ENCODE assay signal across 20 cellular contexts in genomic region chr3:8589880-8590556, GRCh38. TPM values are rescaled to one million over a fixed set of nuclear protein-coding genes. Genes with fewer than 3 reads are reported as not detected.
DNase-seq lines count a peak whose midpoint lies in the region; ATAC-seq and TF ChIP-seq lines count a peak whose summit lies in the region.
"Had no signal": no experiment of that assay in that cellular context is flagged by ENCODE, and none has a peak within 500 bp of the region (broad histone marks: within the 10 kb centered on the region; RNA-seq: fewer than 3 reads in every experiment).

No MANE protein-coding gene starts in this region.

- POLR2A ChIA-PET in SK-N-SH (lab: Yijun Ruan, JAX), result no interaction called here

- no peaks in the 10 kb centered on the region for H3K4me1 Mint-ChIP-seq in stimulated activated effector memory CD8-positive, alpha-beta T cell treated with anti-CD3 and anti-CD28 coated beads, Interleukin-12 subunit alpha, Interleukin-12 subunit beta, amount 100 ng/mL, for 72 hours
- H3K4me1 Mint-ChIP-seq: memory B cell had no signal

- H3K4me1 ChIP-seq in SK-N-SH (ENCODE audit: control insufficient read depth in 1 of 2, insufficient read depth in 2 of 2, low read depth in 1 of 2, low read length in 1 of 2) (peaks cover 0 to 4% of the 10 kb centered on the region in 2 experiments; a peak in 1 of 4 replicates), mammary epithelial cell (ENCODE audit: insufficient read depth, low read length) (peaks cover 9% of the 10 kb centered on the region), aorta (ENCODE audit: control insufficient read depth in 1 of 2, insufficient read depth in 2 of 2, low read length in 2 of 2) (peaks cover 5 to 9% of the 10 kb centered on the region in 2 donors)
- H3K4me1 ChIP-seq: HAP-1, thyroid gland had no signal

- BruUV-seq in mammary epithelial cell (replicated peaks; lab: Mats Ljungman, UMichigan), result no TSS peak

- intact Hi-C loops in mammary epithelial cell (cut with micrococcal nuclease) (no loop called here), aorta (cut with DNase I) (no loop called here)

- H2AFZ ChIP-seq in SK-N-SH (ENCODE audit: low read depth) (no peak overlapping the region), mammary epithelial cell (ENCODE audit: low read depth, low read length) (peak overlapping the region; percentile 75)
- H2AFZ ChIP-seq: PC-9 had no signal

- no peak for TF ChIP-seq EP300 in SK-N-SH (IDR thresholded peaks at IDR 0.05; ENCODE audit: borderline replicate concordance in 1 of 2, low read depth in 1 of 2, low read length in 1 of 2)

- in situ Hi-C loops in mammary epithelial cell (cut with MboI; ENCODE audit: low sequenced_read_pairs in 2 of 2), result no loop called here

- H3K4me3 Mint-ChIP-seq in stimulated activated effector memory CD8-positive, alpha-beta T cell treated with anti-CD3 and anti-CD28 coated beads, Interleukin-12 subunit alpha, Interleukin-12 subunit beta, amount 100 ng/mL, for 72 hours, result no peak overlapping the region
- H3K4me3 Mint-ChIP-seq: activated CD8-positive, alpha-beta T cell treated with anti-CD3 and anti-CD28 coated beads for 36 hours; memory B cell had no signal

- CTCF ChIA-PET in SK-N-SH (lab: Yijun Ruan, JAX) (interaction anchor here (1.0 kb wide), 1 partner anchor 17 kb away, joined by 4 read pairs; no protein-coding TSS in a partner anchor), mammary epithelial cell (lab: Charles Lee; ENCODE audit: low non-redundant PET) (no interaction called here)

- no peaks in the 10 kb centered on the region for H3F3A ChIP-seq in SK-N-SH (replicated peaks; ENCODE audit: insufficient read depth)

- H3K4me2 ChIP-seq in SK-N-SH, result no peak overlapping the region
- peak overlapping the region; percentile 53 for H3K4me2 ChIP-seq in mammary epithelial cell (ENCODE audit: insufficient read depth, low read depth, low read length)
- H3K4me2 ChIP-seq: PC-9 had no signal

- no peaks in the 10 kb centered on the region for H3K36me3 ChIP-seq in SK-N-SH (replicated peaks in 1 of 2; ENCODE audit: control insufficient read depth in 1 of 2, insufficient read depth in 2 of 2, low read length in 1 of 2)
- H3K36me3 ChIP-seq in mammary epithelial cell (ENCODE audit: insufficient read depth, low read length), result no peaks in the 10 kb centered on the region
- no peaks in the 10 kb centered on the region for H3K36me3 ChIP-seq in kidney epithelial cell (ENCODE audit: control insufficient read depth, insufficient read depth, low read length)
- H3K36me3 ChIP-seq in aorta (ENCODE audit: control insufficient read depth in 1 of 2, insufficient read depth in 2 of 2, low read length in 1 of 2), result no peaks in the 10 kb centered on the region
- H3K36me3 ChIP-seq: HAP-1, thyroid gland had no signal

- no peaks in the 10 kb centered on the region for H3K9me3 Mint-ChIP-seq in stimulated activated effector memory CD8-positive, alpha-beta T cell treated with anti-CD3 and anti-CD28 coated beads, Interleukin-12 subunit alpha, Interleukin-12 subunit beta, amount 100 ng/mL, for 72 hours
- H3K9me3 Mint-ChIP-seq: activated CD8-positive, alpha-beta T cell treated with anti-CD3 and anti-CD28 coated beads for 36 hours; memory B cell had no signal

- no peaks in the 10 kb centered on the region for H3K9me3 ChIP-seq in SK-N-SH
- H3K9me3 ChIP-seq in mammary epithelial cell (replicated peaks; ENCODE audit: insufficient read depth, low read length), result no peaks in the 10 kb centered on the region
- H3K9me3 ChIP-seq in aorta (ENCODE audit: control insufficient read depth, low read length), result no peaks in the 10 kb centered on the region
- H3K9me3 ChIP-seq: HAP-1, thyroid gland had no signal

- no peaks in the 10 kb centered on the region for H3K36me3 Mint-ChIP-seq in stimulated activated effector memory CD8-positive, alpha-beta T cell treated with anti-CD3 and anti-CD28 coated beads, Interleukin-12 subunit alpha, Interleukin-12 subunit beta, amount 100 ng/mL, for 72 hours
- H3K36me3 Mint-ChIP-seq: memory B cell had no signal

- H3K27ac Mint-ChIP-seq in stimulated activated effector memory CD8-positive, alpha-beta T cell treated with anti-CD3 and anti-CD28 coated beads, Interleukin-12 subunit alpha, Interleukin-12 subunit beta, amount 100 ng/mL, for 72 hours, result no peak overlapping the region
- H3K27ac Mint-ChIP-seq: activated CD8-positive, alpha-beta T cell treated with anti-CD3 and anti-CD28 coated beads for 36 hours; memory B cell had no signal

- H3K27me3 ChIP-seq in SK-N-SH (ENCODE audit: insufficient read depth) (no peaks in the 10 kb centered on the region), mammary epithelial cell (ENCODE audit: insufficient read depth, low read length) (no peaks in the 10 kb centered on the region), kidney epithelial cell (ENCODE audit: control insufficient read depth, insufficient read depth, low read length) (no peaks in the 10 kb centered on the region), aorta (ENCODE audit: control insufficient read depth in 1 of 2, insufficient read depth in 2 of 2, low read length in 1 of 2) (no peaks in the 10 kb centered on the region)
- H3K27me3 ChIP-seq: thyroid gland had no signal

- dilution Hi-C loops in mammary epithelial cell (cut with HindIII; ENCODE audit: low sequenced_read_pairs), result no loop called here

- ATAC-seq in SK-N-SH treated with all-trans-retinoic acid at 6 μM for 48 hours (peak; percentile 25; the same call in 2 of the 3 replicates), aorta (ENCODE audit: low FRiP score) (no peak), HG03354 (IDR thresholded peaks at IDR 0.05; ENCODE audit: poor library complexity, severe bottlenecking, unreplicated experiment) (no peak)
- ATAC-seq in stimulated activated effector memory CD8-positive, alpha-beta T cell treated with anti-CD3 and anti-CD28 coated beads, Interleukin-12 subunit alpha, Interleukin-12 subunit beta, amount 100 ng/mL, for 72 hours, result no peak
- ATAC-seq: activated CD8-positive, alpha-beta T cell treated with anti-CD3 and anti-CD28 coated beads for 36 hours; sciatic nerve had no signal

- H3K79me2 ChIP-seq in SK-N-SH (ENCODE audit: insufficient read depth) (no peaks in the 10 kb centered on the region), mammary epithelial cell (ENCODE audit: insufficient read depth, low read length) (no peaks in the 10 kb centered on the region)

- H3K9ac ChIP-seq in SK-N-SH, result no peak overlapping the region
- no peak overlapping the region for H3K9ac ChIP-seq in mammary epithelial cell (ENCODE audit: insufficient read depth, low read length)

- DNase-seq in SK-N-SH (no peak), mammary epithelial cell (peak; percentile 43), kidney epithelial cell (ENCODE audit: low read depth) (peak; percentile 5), aorta (no peak)
- no peak for DNase-seq in stimulated activated effector memory CD8-positive, alpha-beta T cell treated with anti-CD3 and anti-CD28 coated beads, Interleukin-12 subunit alpha, Interleukin-12 subunit beta, amount 100 ng/mL, for 72 hours (ENCODE audit: low spot score in 2 of 2)
- no peak for DNase-seq in activated CD4-positive, alpha-beta T cell treated with anti-CD3 and anti-CD28 coated beads for 4 hours
- DNase-seq: 8988T; activated CD8-positive, alpha-beta T cell treated with anti-CD3 and anti-CD28 coated beads for 36 hours; COR-L47; GF-D8; MM.1S; NCI-H2029 treated with DMSO at 0.1 percent for 48 hours; NCI-H524 treated with DMSO at 0.1 percent for 48 hours; PC-9; thyroid gland had no signal

- H3K4me3 ChIP-seq in SK-N-SH (ENCODE audit: low read depth in 2 of 2, low read length in 1 of 2) (no peak overlapping the region), mammary epithelial cell (replicated peaks in 1 of 3; ENCODE audit: insufficient read depth in 1 of 3, low read depth in 2 of 3, low read length in 3 of 3) (no peak overlapping the region), kidney epithelial cell (ENCODE audit: low read depth, low read length) (no peak overlapping the region), aorta (ENCODE audit: low read length in 2 of 2) (no peak overlapping the region)
- H3K4me3 ChIP-seq: HAP-1, PC-9, thyroid gland had no signal

- 77% methylated on average over 6 of the region's 6 CpGs for WGBS in SK-N-SH (ENCODE audit: low lambda C conversion rate)
- 9% methylated on average over 6 of the region's 6 CpGs for WGBS in mammary epithelial cell (ENCODE audit: low coverage, missing lambda C conversion rate)
- 26 to 32% methylated on average over 6 of the region's 6 CpGs for WGBS in aorta, 2 donors

- no peaks in the 10 kb centered on the region for H4K20me1 ChIP-seq in SK-N-SH (ENCODE audit: insufficient read depth)
- no peaks in the 10 kb centered on the region for H4K20me1 ChIP-seq in mammary epithelial cell (ENCODE audit: insufficient read depth, low read length)

- H3K27ac ChIP-seq in SK-N-SH (ENCODE audit: low read depth in 2 of 2, low read length in 1 of 2) (no peak overlapping the region), mammary epithelial cell (ENCODE audit: insufficient read depth, low read depth, low read length) (no peak overlapping the region), aorta (ENCODE audit: low read depth in 1 of 2, low read length in 2 of 2) (peak overlapping the region; percentile 9 to 16)
- H3K27ac ChIP-seq: PC-9, thyroid gland had no signal

- no peak for TF ChIP-seq RAD21 in SK-N-SH (IDR thresholded peaks at IDR 0.05; ENCODE audit: low read length)

- TF ChIP-seq CTCF in SK-N-SH (IDR thresholded peaks at IDR 0.05) (no peak), mammary epithelial cell (conservative IDR thresholded peaks at IDR 0.05 in 1 of 2, IDR thresholded peaks at IDR 0.05 in 1 of 2; ENCODE audit: extremely low read depth in 1 of 2, insufficient read depth in 1 of 2, low read depth in 1 of 2, low read length in 2 of 2) (no peak), kidney epithelial cell (IDR thresholded peaks at IDR 0.05; ENCODE audit: insufficient read depth, low read length, poor library complexity, severe bottlenecking) (no peak)

- H3K9me2 ChIP-seq in SK-N-SH, result no peaks in the 10 kb centered on the region

TF ChIP-seq in SK-N-SH treated with all-trans-retinoic acid at 6 μM for 48 hours, 23 proteins besides CTCF, POLR2A, EP300 and RAD21 (continues in another document):
- TF ChIP-seq ZNF8 (CRISPR knock-in tag; IDR thresholded peaks at IDR 0.05), result no peak

TF ChIP-seq in SK-N-SH, 30 proteins besides CTCF, POLR2A, EP300 and RAD21 (continues in another document):
- TF ChIP-seq MAX (IDR thresholded peaks at IDR 0.05; ENCODE audit: low read depth), result no peak

RNA-seq across cellular contexts. Expression of gene SSUH2, which starts 54.6 kb away (rescaled TPM):
- polyA plus RNA-seq in SK-N-SH (2012; rRNA removed) (0.18 and 0.26 TPM in 2 replicates), mammary epithelial cell (0.31 TPM), aorta (10 to 100 TPM in 1 of 2 donors, under 1 TPM in 1; 0.15 to 15.7 TPM)
- polyA plus RNA-seq in SK-N-SH (2012; cell fraction: cytosol; rRNA removed), result 0.10 and 0.30 TPM in 2 replicates
- polyA plus RNA-seq in SK-N-SH (2012; cell fraction: nucleus; rRNA removed), result 0.75 and 1.1 TPM in 2 replicates
- total RNA-seq in mammary epithelial cell (under 1 TPM in 1 of 2 donors, not detected in 1; 0.28 TPM), kidney epithelial cell (not detected in 2 replicates), aorta (under 1 TPM; 0.49 to 0.78 TPM)
- polyA minus RNA-seq in mammary epithelial cell, result not detected

Comparison
In these comparisons a context has a peak if more than half of its experiments do, and no peak if none do; other contexts are left out.
1. DNase-seq: peak in mammary epithelial cell (single experiment) and kidney epithelial cell (single experiment); none in SK-N-SH (single experiment), aorta (0 of 2), stimulated activated effector memory CD8-positive, alpha-beta T cell treated with anti-CD3 and anti-CD28 coated beads, Interleukin-12 subunit alpha, Interleukin-12 subunit beta, amount 100 ng/mL, for 72 hours (0 of 2) and activated CD4-positive, alpha-beta T cell treated with anti-CD3 and anti-CD28 coated beads for 4 hours (0 of 2).
2. H3K27ac ChIP-seq: peak in aorta (2 of 2); none in SK-N-SH (0 of 2) and mammary epithelial cell (single experiment).